In genomic region chr1:51215169-51215568, GRCh38 we compare ENCODE assay signal across 1 cellular context.
TF ChIP-seq lines count a peak whose summit lies in the region.

No MANE protein-coding gene starts in this region.

TF ChIP-seq in GM12878, 131 proteins besides CTCF, POLR2A, EP300 and RAD21 (continued from another document):
- TF ChIP-seq USF2 (IDR thresholded peaks at IDR 0.05; ENCODE audit: borderline replicate concordance, low read depth, low read length) (no peak), ZNF274 (IDR thresholded peaks at IDR 0.05; ENCODE audit: insufficient read depth, insufficient read length) (no peak)
- TF ChIP-seq, protein P1, sequence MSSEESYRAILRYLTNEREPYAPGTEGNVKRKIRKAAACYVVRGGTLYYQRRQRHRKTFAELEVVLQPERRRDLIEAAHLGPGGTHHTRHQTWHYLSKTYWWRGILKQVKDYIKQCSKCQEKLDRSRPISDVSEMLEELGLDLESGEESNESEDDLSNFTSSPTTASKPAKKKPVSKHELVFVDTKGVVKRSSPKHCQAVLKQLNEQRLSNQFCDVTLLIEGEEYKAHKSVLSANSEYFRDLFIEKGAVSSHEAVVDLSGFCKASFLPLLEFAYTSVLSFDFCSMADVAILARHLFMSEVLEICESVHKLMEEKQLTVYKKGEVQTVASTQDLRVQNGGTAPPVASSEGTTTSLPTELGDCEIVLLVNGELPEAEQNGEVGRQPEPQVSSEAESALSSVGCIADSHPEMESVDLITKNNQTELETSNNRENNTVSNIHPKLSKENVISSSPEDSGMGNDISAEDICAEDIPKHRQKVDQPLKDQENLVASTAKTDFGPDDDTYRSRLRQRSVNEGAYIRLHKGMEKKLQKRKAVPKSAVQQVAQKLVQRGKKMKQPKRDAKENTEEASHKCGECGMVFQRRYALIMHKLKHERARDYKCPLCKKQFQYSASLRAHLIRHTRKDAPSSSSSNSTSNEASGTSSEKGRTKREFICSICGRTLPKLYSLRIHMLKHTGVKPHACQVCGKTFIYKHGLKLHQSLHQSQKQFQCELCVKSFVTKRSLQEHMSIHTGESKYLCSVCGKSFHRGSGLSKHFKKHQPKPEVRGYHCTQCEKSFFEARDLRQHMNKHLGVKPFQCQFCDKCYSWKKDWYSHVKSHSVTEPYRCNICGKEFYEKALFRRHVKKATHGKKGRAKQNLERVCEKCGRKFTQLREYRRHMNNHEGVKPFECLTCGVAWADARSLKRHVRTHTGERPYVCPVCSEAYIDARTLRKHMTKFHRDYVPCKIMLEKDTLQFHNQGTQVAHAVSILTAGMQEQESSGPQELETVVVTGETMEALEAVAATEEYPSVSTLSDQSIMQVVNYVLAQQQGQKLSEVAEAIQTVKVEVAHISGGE (CRISPR knock-in tag; IDR thresholded peaks at IDR 0.05): no peak
